Comparison of ENCODE assay signal across 1 cellular context in the genomic region with DNA sequence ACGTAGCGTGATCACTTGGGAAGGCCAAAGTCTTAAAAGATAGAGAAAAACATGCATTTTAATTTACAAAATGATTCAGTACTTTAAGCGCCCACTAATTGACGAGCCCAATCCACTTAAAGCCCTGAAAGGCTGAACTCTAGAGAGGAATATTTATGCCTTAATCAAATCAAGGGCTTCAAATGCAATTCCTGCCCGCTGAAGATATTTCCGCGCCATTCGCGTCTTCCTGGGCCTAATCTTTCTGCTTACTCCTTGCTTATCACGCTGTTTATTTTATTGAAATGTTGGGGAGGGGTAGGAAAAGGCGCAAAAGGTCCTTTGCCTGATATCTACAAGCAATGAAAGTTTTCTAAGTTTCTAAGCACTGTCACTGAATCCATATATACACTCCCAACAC.
TF ChIP-seq lines count a peak whose summit lies in the region.

No MANE protein-coding gene starts in this region.

TF ChIP-seq in liver, 16 proteins besides CTCF, POLR2A, EP300 and RAD21 (continued from another document):
- TF ChIP-seq, protein P1, sequence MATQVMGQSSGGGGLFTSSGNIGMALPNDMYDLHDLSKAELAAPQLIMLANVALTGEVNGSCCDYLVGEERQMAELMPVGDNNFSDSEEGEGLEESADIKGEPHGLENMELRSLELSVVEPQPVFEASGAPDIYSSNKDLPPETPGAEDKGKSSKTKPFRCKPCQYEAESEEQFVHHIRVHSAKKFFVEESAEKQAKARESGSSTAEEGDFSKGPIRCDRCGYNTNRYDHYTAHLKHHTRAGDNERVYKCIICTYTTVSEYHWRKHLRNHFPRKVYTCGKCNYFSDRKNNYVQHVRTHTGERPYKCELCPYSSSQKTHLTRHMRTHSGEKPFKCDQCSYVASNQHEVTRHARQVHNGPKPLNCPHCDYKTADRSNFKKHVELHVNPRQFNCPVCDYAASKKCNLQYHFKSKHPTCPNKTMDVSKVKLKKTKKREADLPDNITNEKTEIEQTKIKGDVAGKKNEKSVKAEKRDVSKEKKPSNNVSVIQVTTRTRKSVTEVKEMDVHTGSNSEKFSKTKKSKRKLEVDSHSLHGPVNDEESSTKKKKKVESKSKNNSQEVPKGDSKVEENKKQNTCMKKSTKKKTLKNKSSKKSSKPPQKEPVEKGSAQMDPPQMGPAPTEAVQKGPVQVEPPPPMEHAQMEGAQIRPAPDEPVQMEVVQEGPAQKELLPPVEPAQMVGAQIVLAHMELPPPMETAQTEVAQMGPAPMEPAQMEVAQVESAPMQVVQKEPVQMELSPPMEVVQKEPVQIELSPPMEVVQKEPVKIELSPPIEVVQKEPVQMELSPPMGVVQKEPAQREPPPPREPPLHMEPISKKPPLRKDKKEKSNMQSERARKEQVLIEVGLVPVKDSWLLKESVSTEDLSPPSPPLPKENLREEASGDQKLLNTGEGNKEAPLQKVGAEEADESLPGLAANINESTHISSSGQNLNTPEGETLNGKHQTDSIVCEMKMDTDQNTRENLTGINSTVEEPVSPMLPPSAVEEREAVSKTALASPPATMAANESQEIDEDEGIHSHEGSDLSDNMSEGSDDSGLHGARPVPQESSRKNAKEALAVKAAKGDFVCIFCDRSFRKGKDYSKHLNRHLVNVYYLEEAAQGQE (IDR thresholded peaks at IDR 0.05), result no peak
